In the genomic region with DNA sequence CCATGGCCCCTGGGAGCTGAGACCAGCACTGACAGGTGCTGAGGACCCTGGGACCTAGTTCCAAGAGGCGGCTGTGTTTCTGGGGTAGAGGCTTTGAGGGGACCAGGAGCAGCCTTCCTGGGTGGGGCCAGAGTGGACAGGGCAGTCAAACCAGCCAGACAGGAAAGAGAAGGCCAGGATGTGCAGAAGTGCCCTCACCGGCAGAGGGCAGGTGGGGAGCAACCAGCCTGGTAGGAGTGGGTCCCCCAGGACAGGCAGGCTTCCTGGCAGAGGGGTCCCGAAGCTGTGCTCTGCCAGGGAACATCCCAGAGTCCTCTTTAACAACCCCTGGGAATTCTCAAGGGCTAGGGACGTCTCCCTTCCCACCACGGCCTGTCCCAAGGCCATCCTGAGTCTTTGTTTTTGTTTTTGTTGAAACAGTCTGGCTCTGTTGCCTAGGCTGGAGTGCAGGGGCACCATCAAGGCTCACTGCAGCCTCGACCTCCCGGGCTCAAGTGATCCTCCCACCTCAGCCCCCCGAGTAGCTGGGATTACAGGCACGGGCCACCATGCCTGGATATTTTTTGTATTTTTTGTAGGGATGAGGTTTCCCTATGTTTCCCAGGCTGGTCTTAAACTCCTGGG, we compare ENCODE assay signal across 8 cellular contexts.
DNase-seq lines count a peak whose midpoint lies in the region; ATAC-seq and TF ChIP-seq lines count a peak whose summit lies in the region.
"Had no signal": no experiment of that assay in that cellular context is flagged by ENCODE, and none has a peak within 500 bp of the region (broad histone marks: within the 10 kb centered on the region; RNA-seq: fewer than 3 reads in every experiment).

No MANE protein-coding gene starts in this region.

- ATAC-seq in GM19397 (IDR thresholded peaks at IDR 0.05; ENCODE audit: unreplicated experiment) (no peak), GM21717 (IDR thresholded peaks at IDR 0.05; ENCODE audit: unreplicated experiment) (no peak)

- DNase-seq in AG20443 (ENCODE audit: low spot score) (peak; percentile 42), LoVo (ENCODE audit: low spot score) (peak; percentile 9), foreskin fibroblast (peak in 1 of 2 donors; percentile 30), GF-D8 (lab: John Stamatoyannopoulos, UW) (no peak)
- DNase-seq: glutamatergic neuron, SHP77 treated with DMSO at 0.1 percent for 48 hours had no signal

- peak; percentile 33 for TF ChIP-seq CTCF in foreskin fibroblast (IDR thresholded peaks at IDR 0.05; ENCODE audit: low read depth, low read length)

- H3K4me3 ChIP-seq in foreskin fibroblast (ENCODE audit: low read depth in 1 of 2, low read length in 2 of 2): no peak overlapping the region
